ENCODE assay signal across 9 cellular contexts in the genomic region with DNA sequence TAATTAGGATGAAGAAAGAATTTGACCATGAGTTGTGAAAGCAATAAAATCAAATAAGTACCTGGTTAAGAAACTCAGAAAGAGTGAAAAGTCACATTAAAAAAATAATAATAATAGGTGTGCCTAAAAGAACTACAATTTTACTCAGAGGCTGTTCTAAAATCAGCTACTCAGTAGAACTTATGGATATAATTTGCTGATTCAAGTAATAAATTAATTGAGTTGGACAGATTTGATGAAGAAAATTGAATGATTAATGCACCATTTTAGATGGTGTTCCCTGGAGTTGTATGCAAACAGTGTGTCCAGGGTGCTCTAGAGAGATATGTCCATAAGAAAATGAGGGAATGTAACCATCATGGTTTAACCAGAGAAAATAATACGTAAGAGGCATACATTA.
"Had no signal": no experiment of that assay in that cellular context is flagged by ENCODE, and none has a peak within 500 bp of the region (broad histone marks: within the 10 kb centered on the region; RNA-seq: fewer than 3 reads in every experiment).

No MANE protein-coding gene starts in this region.

- H3K4me1 ChIP-seq: HAP-1 had no signal

- H3K27ac Mint-ChIP-seq: HFFc6 had no signal

- H3K27ac ChIP-seq: GM23248 had no signal

- ATAC-seq: HCT116, K562 had no signal

- H2AFZ ChIP-seq: GM23248 had no signal

- DNase-seq: GM23248, GOT3, H7, HFFc6, KG1 had no signal

- FAIRE-seq: HTR-8/SVneo, K562 had no signal

- H3K4me3 Mint-ChIP-seq: HFFc6 had no signal

- H3K9ac ChIP-seq: GM23248 had no signal

- H3K9me3 ChIP-seq: HAP-1 had no signal

- H3K4me3 ChIP-seq: GM23248, HAP-1, K562 had no signal

- H3K36me3 ChIP-seq: HAP-1 had no signal
